In genomic region chr9:89352874-89353649, GRCh38 we compare ENCODE assay signal across 21 cellular contexts. TPM values are rescaled to one million over a fixed set of nuclear protein-coding genes. Genes with fewer than 3 reads are reported as not detected.
DNase-seq lines count a peak whose midpoint lies in the region; ATAC-seq and TF ChIP-seq lines count a peak whose summit lies in the region.
"Had no signal": no experiment of that assay in that cellular context is flagged by ENCODE, and none has a peak within 500 bp of the region (broad histone marks: within the 10 kb centered on the region; RNA-seq: fewer than 3 reads in every experiment).

No MANE protein-coding gene starts in this region.

- peaks cover 8 to 27% of the 10 kb centered on the region in 2 donors for H3K36me3 Mint-ChIP-seq in activated T-cell treated with anti-CD3 and anti-CD28 coated beads, Interleukin-2, amount 50 U/mL, for 72 hours (ENCODE audit: insufficient read depth in 2 of 2)
- peaks cover 9% of the 10 kb centered on the region for H3K36me3 Mint-ChIP-seq in T-helper 17 cell (ENCODE audit: low read depth)

- H3K4me3 ChIP-seq in esophagus muscularis mucosa (no peak overlapping the region), gastrocnemius medialis (no peak overlapping the region), lower lobe of right lung (no peak overlapping the region)
- H3K4me3 ChIP-seq: HAP-1, stomach, vagina had no signal

- no peaks in the 10 kb centered on the region for H3K9me3 ChIP-seq in T-helper 17 cell (ENCODE audit: control insufficient read depth, low read length, poor library complexity, severe bottlenecking)
- no peaks in the 10 kb centered on the region for H3K9me3 ChIP-seq in esophagus muscularis mucosa
- no peaks in the 10 kb centered on the region for H3K9me3 ChIP-seq in gastrocnemius medialis
- H3K9me3 ChIP-seq in lower lobe of right lung, result no peaks in the 10 kb centered on the region
- H3K9me3 ChIP-seq: HAP-1, stomach, vagina had no signal

- in situ Hi-C loops in gastrocnemius medialis (cut with MboI; ENCODE audit: low sequenced_read_pairs in 4 of 4), result no loop called here

- 87% methylated on average over 7 of the region's 8 CpGs for WGBS in esophagus muscularis mucosa

- no peak overlapping the region for H3K4me3 Mint-ChIP-seq in activated T-cell treated with anti-CD3 and anti-CD28 coated beads, Interleukin-2, amount 50 U/mL, for 72 hours
- H3K4me3 Mint-ChIP-seq in T-helper 17 cell, result peak overlapping the region; percentile 73

- H3K27me3 Mint-ChIP-seq in activated T-cell treated with anti-CD3 and anti-CD28 coated beads, Interleukin-2, amount 50 U/mL, for 72 hours (ENCODE audit: low read depth), result no peaks in the 10 kb centered on the region
- H3K27me3 Mint-ChIP-seq in T-helper 17 cell, result no peaks in the 10 kb centered on the region

- peaks cover 69 to 100% (median 93%) of the 10 kb centered on the region in 4 donors for H3K36me3 ChIP-seq in esophagus muscularis mucosa
- H3K36me3 ChIP-seq in gastrocnemius medialis, result peaks cover 2 to 94% of the 10 kb centered on the region in 2 donors
- peaks cover 100% of the 10 kb centered on the region for H3K36me3 ChIP-seq in lower lobe of right lung

- no peak for ATAC-seq in activated T-cell treated with anti-CD3 and anti-CD28 coated beads, Interleukin-2, amount 50 U/mL, for 72 hours (replicated peaks in 1 of 2)
- no peak for ATAC-seq in T-helper 17 cell
- ATAC-seq in gastrocnemius medialis, result no peak
- no peak for ATAC-seq in lower lobe of right lung

- no peak for TF ChIP-seq POLR2A in esophagus muscularis mucosa (IDR thresholded peaks at IDR 0.05; ENCODE audit: low read depth)
- TF ChIP-seq POLR2A in gastrocnemius medialis (IDR thresholded peaks at IDR 0.05), result no peak

- no peak for TF ChIP-seq EP300 in esophagus muscularis mucosa (IDR thresholded peaks at IDR 0.05)

- H3K9me3 Mint-ChIP-seq in activated T-cell treated with anti-CD3 and anti-CD28 coated beads, Interleukin-2, amount 50 U/mL, for 72 hours, result no peaks in the 10 kb centered on the region

- no peaks in the 10 kb centered on the region for H3K27me3 ChIP-seq in esophagus muscularis mucosa
- no peaks in the 10 kb centered on the region for H3K27me3 ChIP-seq in gastrocnemius medialis
- H3K27me3 ChIP-seq in lower lobe of right lung (ENCODE audit: low read depth), result no peaks in the 10 kb centered on the region
- H3K27me3 ChIP-seq: stomach, vagina had no signal

- peaks cover 36% of the 10 kb centered on the region for H3K4me1 Mint-ChIP-seq in activated T-cell treated with anti-CD3 and anti-CD28 coated beads, Interleukin-2, amount 50 U/mL, for 72 hours (ENCODE audit: low read depth)
- H3K4me1 Mint-ChIP-seq in T-helper 17 cell, result peaks cover 32% of the 10 kb centered on the region

- H3K4me1 ChIP-seq in esophagus muscularis mucosa (peaks cover 0 to 5% (median 0%) of the 10 kb centered on the region in 4 donors), gastrocnemius medialis (peaks cover 24 to 30% of the 10 kb centered on the region in 2 donors), lower lobe of right lung (peaks cover 19% of the 10 kb centered on the region)
- H3K4me1 ChIP-seq: HAP-1, vagina had no signal

- TF ChIP-seq CTCF in esophagus muscularis mucosa (IDR thresholded peaks at IDR 0.05) (no peak), gastrocnemius medialis (IDR thresholded peaks at IDR 0.05 in 4 of 5, conservative IDR thresholded peaks at IDR 0.05 in 1 of 5) (no peak), lower lobe of right lung (IDR thresholded peaks at IDR 0.05) (no peak)

- H3K27ac Mint-ChIP-seq in activated T-cell treated with anti-CD3 and anti-CD28 coated beads, Interleukin-2, amount 50 U/mL, for 72 hours, result peak overlapping the region; percentile 96
- peak overlapping the region; percentile 89 for H3K27ac Mint-ChIP-seq in T-helper 17 cell

- intact Hi-C loops in esophagus muscularis mucosa (cut with DNase I) (no loop called here), gastrocnemius medialis (cut with DNase I; ENCODE audit: low total_unique reads) (loop anchor here (5.0 kb wide), 1 partner anchor 36 kb away; the partner anchor contains the start of gene SECISBP2), lower lobe of right lung (cut with DNase I) (no loop called here)

- H3K27ac ChIP-seq in esophagus muscularis mucosa (replicated peaks in 1 of 4), result no peak overlapping the region
- H3K27ac ChIP-seq in gastrocnemius medialis, result peak overlapping the region; percentile 75 to 89 (median 82)
- H3K27ac ChIP-seq in lower lobe of right lung, result no peak overlapping the region
- H3K27ac ChIP-seq: parathyroid adenoma, vagina, VCaP had no signal

- no peak for DNase-seq in activated T-cell treated with anti-CD3 and anti-CD28 coated beads, Interleukin-2, amount 50 U/mL, for 72 hours
- DNase-seq in activated T-cell treated with anti-CD3 and anti-CD28 coated beads, Interleukin-2, amount 50 U/mL, for 48 hours, result no peak
- no peak for DNase-seq in T-helper 17 cell
- DNase-seq in esophagus muscularis mucosa (ENCODE audit: extremely low spot score), result peak; percentile 75
- DNase-seq in gastrocnemius medialis, result no peak
- no peak for DNase-seq in NCI-H187 (lab: John Stamatoyannopoulos, UW)
- DNase-seq in lower lobe of right lung, result no peak
- no peak for DNase-seq in NCI-H1048 (lab: John Stamatoyannopoulos, UW)
- DNase-seq: activated CD8-positive, alpha-beta memory T cell treated with anti-CD3 and anti-CD28 coated beads, Interleukin-2, amount 50 U/mL, for 48 hours; COR-L47; cortex of kidney; erythroblast; glutamatergic neuron; NCI-H1436 treated with DMSO at 0.1 percent for 48 hours; NCI-H446; OCI-M1; stomach had no signal

RNA-seq across cellular contexts. Expression of gene SECISBP2, which starts 34.8 kb away (rescaled TPM):
- 10 to 100 TPM; 41.6 to 47.0 TPM for total RNA-seq in activated T-cell treated with anti-CD3 and anti-CD28 coated beads, Interleukin-2, amount 50 U/mL, for 72 hours
- total RNA-seq in T-helper 17 cell, result 100 to 1,000 TPM; 106 to 115 TPM
- total RNA-seq in esophagus muscularis mucosa, result 10 to 100 TPM; 24.0 to 32.8 (median 29.0) TPM
- total RNA-seq in gastrocnemius medialis, result 10 to 100 TPM; 40.2 to 70.8 (median 54.9) TPM
- total RNA-seq in lower lobe of right lung, result 55.6 TPM

RNA-seq across cellular contexts. Expression of gene CKS2, which starts 42.1 kb away (rescaled TPM):
- 100 to 1,000 TPM; 145 to 155 TPM for total RNA-seq in activated T-cell treated with anti-CD3 and anti-CD28 coated beads, Interleukin-2, amount 50 U/mL, for 72 hours
- total RNA-seq in T-helper 17 cell (10 to 100 TPM; 11.9 to 18.1 TPM), esophagus muscularis mucosa (10 to 100 TPM in 1 of 4 donors, 1 to 10 TPM in 3; 2.0 to 10.3 (median 6.0) TPM), gastrocnemius medialis (10 to 100 TPM in 1 of 4 donors, 1 to 10 TPM in 3; 6.5 to 13.2 (median 6.9) TPM), lower lobe of right lung (16.6 TPM)

Comparison
In these comparisons a context has a peak if more than half of its experiments do, and no peak if none do; other contexts are left out.
1. H3K27ac ChIP-seq: peak in gastrocnemius medialis (4 of 4); none in esophagus muscularis mucosa (0 of 4) and lower lobe of right lung (single experiment).